8 cellular contexts compared by ENCODE assay signal in the genomic region with DNA sequence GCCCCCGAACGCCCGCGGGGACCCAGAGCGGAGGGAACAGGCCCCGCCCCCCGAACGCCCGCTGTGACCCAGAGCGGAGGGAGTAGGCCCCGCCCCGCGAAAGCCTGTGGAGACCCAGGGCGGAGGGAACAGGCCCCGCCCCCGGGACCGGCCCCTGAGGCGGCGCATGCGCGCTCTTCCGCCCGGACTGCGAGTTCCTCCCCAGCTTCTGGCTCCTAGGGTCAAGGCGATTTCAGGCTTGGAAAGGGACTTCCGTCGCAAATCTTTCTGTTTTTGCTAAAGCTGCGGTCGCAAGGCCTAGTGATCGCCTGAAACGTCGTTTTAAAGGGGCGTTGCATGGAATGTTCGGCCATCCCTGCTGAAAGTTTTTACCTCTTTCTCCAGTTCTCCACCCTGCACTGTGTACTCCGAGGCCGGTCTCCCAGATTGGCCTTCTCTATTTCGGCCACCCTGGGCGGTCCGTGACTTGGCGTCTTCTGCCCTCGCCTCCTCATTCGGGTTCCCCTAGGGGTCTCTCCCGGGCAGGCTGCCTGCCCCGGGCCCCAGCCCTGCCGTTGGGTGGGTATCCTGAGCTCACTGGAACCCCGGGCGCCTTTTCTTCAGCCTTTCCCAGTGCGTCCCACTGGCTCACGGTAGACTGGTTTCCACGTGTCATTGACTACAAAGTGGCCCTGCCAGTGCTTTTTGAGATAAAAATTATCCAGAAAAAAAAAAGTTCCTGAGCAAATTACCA. TPM values are rescaled to one million over a fixed set of nuclear protein-coding genes. Genes with fewer than 3 reads are reported as not detected.
DNase-seq lines count a peak whose midpoint lies in the region; ATAC-seq and TF ChIP-seq lines count a peak whose summit lies in the region.

No MANE protein-coding gene starts in this region.

- peak overlapping the region; percentile 92 for H3K27ac ChIP-seq in caudate nucleus (ENCODE audit: low read depth, low read length)

- no peak for TF ChIP-seq CTCF in activated B cell treated with CpG ODN at 0.5 μM for 24 hours (IDR thresholded peaks at IDR 0.05)

- H3K4me3 Mint-ChIP-seq in activated B cell treated with CpG ODN at 0.5 μM for 24 hours, result peak overlapping the region; percentile 93

- in situ Hi-C loops in GM18951 (cut with MboI; ENCODE audit: low sequenced_read_pairs, unreplicated experiment), result no loop called here

- POLR2A ChIA-PET in activated B cell treated with CpG ODN at 0.5 μM for 24 hours (lab: Charles Lee), result interaction anchor here (0.7 to 3.9 kb wide), 8 partner anchors 9 to 617 kb away, joined by 3 to 31 read pairs (median 4); partner anchors contain the start of genes LY75 and MARCHF7

- ATAC-seq in HG03175 (IDR thresholded peaks at IDR 0.05; ENCODE audit: unreplicated experiment) (peak; percentile 89), activated B cell treated with CpG ODN at 0.5 μM for 24 hours (ENCODE audit: low read depth) (peak; percentile 99)

- H3K27me3 Mint-ChIP-seq in activated B cell treated with CpG ODN at 0.5 μM for 24 hours, result peaks cover 2% of the 10 kb centered on the region

- CTCF ChIA-PET in activated B cell treated with CpG ODN at 0.5 μM for 24 hours (lab: Charles Lee), result interaction anchor here (0.7 kb wide), 1 partner anchor 1953 kb away, joined by 3 read pairs; no protein-coding TSS in a partner anchor

- no peaks in the 10 kb centered on the region for H3K9me3 Mint-ChIP-seq in activated B cell treated with CpG ODN at 0.5 μM for 24 hours

- peaks cover 2% of the 10 kb centered on the region for H3K36me3 Mint-ChIP-seq in activated B cell treated with CpG ODN at 0.5 μM for 24 hours (ENCODE audit: low read depth)

- peaks cover 41% of the 10 kb centered on the region for H3K4me1 Mint-ChIP-seq in activated B cell treated with CpG ODN at 0.5 μM for 24 hours

- peak; percentile 79 for TF ChIP-seq POLR2A in GM18951 (IDR thresholded peaks at IDR 0.05; ENCODE audit: extremely low read depth, insufficient read depth, insufficient read length)

- peak overlapping the region; percentile 84 for H3K27ac Mint-ChIP-seq in activated B cell treated with CpG ODN at 0.5 μM for 24 hours

- intact Hi-C loops in activated B cell treated with CpG ODN at 0.5 μM for 24 hours (cut with micrococcal nuclease), result loop anchor here (1.0 to 10.0 kb wide), 7 partner anchors 229 to 1878 kb away; partner anchors contain the start of genes BAZ2B, CCDC148, LY75 and MARCHF7

- DNase-seq in AG08396 (ENCODE audit: low spot score) (peak; percentile 100), NCI-H226 (peak; percentile 88), activated B cell treated with CpG ODN at 0.5 μM for 24 hours (peak; percentile 97), caudate nucleus (lab: John Stamatoyannopoulos, UW) (peak; percentile 41 to 99 (median 97)), iris pigment epithelial cell (ENCODE audit: low read depth) (peak; percentile 89)
- peak; percentile 89 to 96 for DNase-seq in stimulated activated CD4-positive, alpha-beta T cell treated with anti-CD3 and anti-CD28 coated beads, Interleukin-12 subunit alpha, Interleukin-12 subunit beta, amount 100 ng/mL, for 24 hours (ENCODE audit: low read depth in 2 of 2)

RNA-seq across cellular contexts. Expression of gene WDSUB1, which starts 0.4 kb away (rescaled TPM):
- 8.6 TPM in 2 replicates for total RNA-seq in activated B cell treated with CpG ODN at 0.5 μM for 24 hours

Comparison
In these comparisons a context has a peak if more than half of its experiments do, and no peak if none do; other contexts are left out.
1. Peak in every context shown above with its lines: DNase-seq, ATAC-seq and H3K27ac ChIP-seq.